Comparison of ENCODE assay signal across 12 cellular contexts in genomic region chr9:21611896-21612295, GRCh38.
DNase-seq lines count a peak whose midpoint lies in the region; ATAC-seq and TF ChIP-seq lines count a peak whose summit lies in the region.
"Had no signal": no experiment of that assay in that cellular context is flagged by ENCODE, and none has a peak within 500 bp of the region (broad histone marks: within the 10 kb centered on the region; RNA-seq: fewer than 3 reads in every experiment).

No MANE protein-coding gene starts in this region.

- ATAC-seq in HG02642 (IDR thresholded peaks at IDR 0.05; ENCODE audit: poor library complexity, unreplicated experiment) = no peak
- no peak for ATAC-seq in GM21576 (IDR thresholded peaks at IDR 0.05; ENCODE audit: unreplicated experiment)
- no peak for ATAC-seq in left lobe of liver
- no peak for ATAC-seq in GM18870 (IDR thresholded peaks at IDR 0.05; ENCODE audit: unreplicated experiment)
- ATAC-seq: GM12878 had no signal

- H3K27ac Mint-ChIP-seq in HFFc6 = peak overlapping the region; percentile 57; the same call in 1 of the 2 replicates
- H3K27ac Mint-ChIP-seq in T-helper 2 cell treated with Interferon-gamma antibody and Interleukin-4, amounts not matched to agents 5 μg/mL and 100 μg/mL, for 36 hours = no peak overlapping the region
- peak overlapping the region; percentile 83 for H3K27ac Mint-ChIP-seq in activated naive CD8-positive, alpha-beta T cell

- H3K27me3 Mint-ChIP-seq in HFFc6 (ENCODE audit: insufficient read depth) = no peaks in the 10 kb centered on the region
- no peaks in the 10 kb centered on the region for H3K27me3 Mint-ChIP-seq in T-helper 2 cell treated with Interferon-gamma antibody and Interleukin-4, amounts not matched to agents 5 μg/mL and 100 μg/mL, for 36 hours (ENCODE audit: low read depth)
- no peaks in the 10 kb centered on the region for H3K27me3 Mint-ChIP-seq in activated naive CD8-positive, alpha-beta T cell

- H3K36me3 Mint-ChIP-seq in HFFc6 (ENCODE audit: low read depth) = no peaks in the 10 kb centered on the region
- peaks cover 4% of the 10 kb centered on the region for H3K36me3 Mint-ChIP-seq in T-helper 2 cell treated with Interferon-gamma antibody and Interleukin-4, amounts not matched to agents 5 μg/mL and 100 μg/mL, for 36 hours (ENCODE audit: low read depth)
- no peaks in the 10 kb centered on the region for H3K36me3 Mint-ChIP-seq in activated naive CD8-positive, alpha-beta T cell

- no peak for TF ChIP-seq CTCF in HFFc6 (IDR thresholded peaks at IDR 0.05)

- no peak overlapping the region for H3K4me3 Mint-ChIP-seq in HFFc6
- H3K4me3 Mint-ChIP-seq in T-helper 2 cell treated with Interferon-gamma antibody and Interleukin-4, amounts not matched to agents 5 μg/mL and 100 μg/mL, for 36 hours = peak overlapping the region; percentile 16
- H3K4me3 Mint-ChIP-seq in activated naive CD8-positive, alpha-beta T cell = peak overlapping the region; percentile 67

- H3K4me1 Mint-ChIP-seq in HFFc6 (ENCODE audit: low read depth) = peaks cover 83% of the 10 kb centered on the region
- H3K4me1 Mint-ChIP-seq in T-helper 2 cell treated with Interferon-gamma antibody and Interleukin-4, amounts not matched to agents 5 μg/mL and 100 μg/mL, for 36 hours (ENCODE audit: low read depth) = peaks cover 17% of the 10 kb centered on the region
- peaks cover 87% of the 10 kb centered on the region for H3K4me1 Mint-ChIP-seq in activated naive CD8-positive, alpha-beta T cell (ENCODE audit: low read depth)

- H3K9me3 Mint-ChIP-seq in HFFc6 = no peaks in the 10 kb centered on the region
- peaks cover 3% of the 10 kb centered on the region for H3K9me3 Mint-ChIP-seq in T-helper 2 cell treated with Interferon-gamma antibody and Interleukin-4, amounts not matched to agents 5 μg/mL and 100 μg/mL, for 36 hours
- H3K9me3 Mint-ChIP-seq in activated naive CD8-positive, alpha-beta T cell (ENCODE audit: low read depth) = no peaks in the 10 kb centered on the region

- DNase-seq in HFFc6 (no peak), left lobe of liver (ENCODE audit: low spot score) (no peak)
- DNase-seq in T-helper 2 cell treated with Interferon-gamma antibody and Interleukin-4, amounts not matched to agents 5 μg/mL and 100 μg/mL, for 36 hours (ENCODE audit: low spot score) = no peak
- peak; percentile 12 to 21 for DNase-seq in stimulated activated CD4-positive, alpha-beta T cell treated with anti-CD3 and anti-CD28 coated beads, Interleukin-1b, Interleukin-23, amount 100 ng/mL, for 4 hours (ENCODE audit: low read depth in 2 of 2)
- DNase-seq: EL, islet precursor cell, NCI-H345 had no signal

Comparison
In these comparisons a context has a peak if more than half of its experiments do, and no peak if none do; other contexts are left out.
1. DNase-seq: peak in stimulated activated CD4-positive, alpha-beta T cell treated with anti-CD3 and anti-CD28 coated beads, Interleukin-1b, Interleukin-23, amount 100 ng/mL, for 4 hours (2 of 2); none in HFFc6 (single experiment), T-helper 2 cell treated with Interferon-gamma antibody and Interleukin-4, amounts not matched to agents 5 μg/mL and 100 μg/mL, for 36 hours (single experiment) and left lobe of liver (single experiment).